Comparison of ENCODE assay signal across 14 cellular contexts in the genomic region with DNA sequence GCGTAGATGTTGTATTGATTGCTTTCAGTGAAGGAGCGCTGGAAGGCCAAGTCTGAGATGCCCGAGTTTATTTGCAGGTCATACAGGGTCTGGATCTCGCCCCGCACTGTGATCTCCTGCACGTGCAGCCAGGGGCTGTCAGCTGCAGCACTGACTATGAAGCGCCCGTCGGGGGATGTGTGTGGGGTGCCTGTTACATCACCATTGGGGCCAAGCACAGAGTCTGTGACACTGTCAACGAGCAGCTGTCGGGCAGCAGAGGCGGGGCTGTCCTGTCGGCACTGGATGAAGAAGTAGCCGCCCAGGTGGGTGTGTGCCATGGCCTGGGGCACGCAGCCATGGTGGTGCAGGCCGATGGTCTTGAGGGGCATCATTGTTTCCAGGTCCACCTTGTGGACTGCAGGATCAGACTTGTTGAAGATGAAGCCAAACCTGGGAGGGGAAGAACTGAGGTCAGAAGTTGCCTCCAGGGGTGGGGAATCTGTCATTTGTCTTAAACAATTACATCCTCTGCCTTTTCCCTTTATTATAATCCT.
"Had no signal": no experiment of that assay in that cellular context is flagged by ENCODE, and none has a peak within 500 bp of the region (broad histone marks: within the 10 kb centered on the region; RNA-seq: fewer than 3 reads in every experiment).

No MANE protein-coding gene starts in this region.

- H3K4me1 ChIP-seq: foreskin keratinocyte, uterus had no signal

- H3K9me3 ChIP-seq: neutrophil, uterus had no signal

- H3K27me3 ChIP-seq: neutrophil, uterus had no signal

- H3K4me3 Mint-ChIP-seq: dendritic cell treated with granulocyte-macrophage colony-stimulating factor and Interleukin-4, amounts not matched to agents 40 ng/mL and 50 ng/mL, for 4 days; effector memory CD8-positive, alpha-beta T cell; naive thymus-derived CD8-positive, alpha-beta T cell had no signal

- DNase-seq: effector memory CD8-positive, alpha-beta T cell; foreskin keratinocyte; mammary epithelial cell; naive thymus-derived CD8-positive, alpha-beta T cell; right cardiac atrium; small intestine; stimulated activated CD4-positive, alpha-beta T cell treated with anti-CD3 and anti-CD28 coated beads, Interleukin-12 subunit alpha, Interleukin-12 subunit beta, amount 100 ng/mL, for 4 hours; stimulated activated naive CD4-positive, alpha-beta T cell treated with Interleukin-2 at 50 U/mL for 16 hours; trophoblast cell; uterus had no signal

- H3K9me3 Mint-ChIP-seq: effector memory CD8-positive, alpha-beta T cell; naive thymus-derived CD8-positive, alpha-beta T cell had no signal

- ATAC-seq: effector memory CD8-positive, alpha-beta T cell; foreskin keratinocyte; left lobe of liver; naive thymus-derived CD8-positive, alpha-beta T cell; right cardiac atrium had no signal

- H3K27me3 Mint-ChIP-seq: dendritic cell treated with granulocyte-macrophage colony-stimulating factor and Interleukin-4, amounts not matched to agents 40 ng/mL and 50 ng/mL, for 4 days had no signal

- H3K36me3 Mint-ChIP-seq: naive thymus-derived CD8-positive, alpha-beta T cell had no signal

- H3K27ac Mint-ChIP-seq: dendritic cell treated with granulocyte-macrophage colony-stimulating factor and Interleukin-4, amounts not matched to agents 40 ng/mL and 50 ng/mL, for 4 days; effector memory CD8-positive, alpha-beta T cell had no signal

- H3K36me3 ChIP-seq: neutrophil, uterus had no signal

- H3K27ac ChIP-seq: epithelial cell of prostate, foreskin keratinocyte, neutrophil, uterus had no signal

- H3K4me3 ChIP-seq: uterus had no signal
